10 cellular contexts compared by ENCODE assay signal in the genomic region with DNA sequence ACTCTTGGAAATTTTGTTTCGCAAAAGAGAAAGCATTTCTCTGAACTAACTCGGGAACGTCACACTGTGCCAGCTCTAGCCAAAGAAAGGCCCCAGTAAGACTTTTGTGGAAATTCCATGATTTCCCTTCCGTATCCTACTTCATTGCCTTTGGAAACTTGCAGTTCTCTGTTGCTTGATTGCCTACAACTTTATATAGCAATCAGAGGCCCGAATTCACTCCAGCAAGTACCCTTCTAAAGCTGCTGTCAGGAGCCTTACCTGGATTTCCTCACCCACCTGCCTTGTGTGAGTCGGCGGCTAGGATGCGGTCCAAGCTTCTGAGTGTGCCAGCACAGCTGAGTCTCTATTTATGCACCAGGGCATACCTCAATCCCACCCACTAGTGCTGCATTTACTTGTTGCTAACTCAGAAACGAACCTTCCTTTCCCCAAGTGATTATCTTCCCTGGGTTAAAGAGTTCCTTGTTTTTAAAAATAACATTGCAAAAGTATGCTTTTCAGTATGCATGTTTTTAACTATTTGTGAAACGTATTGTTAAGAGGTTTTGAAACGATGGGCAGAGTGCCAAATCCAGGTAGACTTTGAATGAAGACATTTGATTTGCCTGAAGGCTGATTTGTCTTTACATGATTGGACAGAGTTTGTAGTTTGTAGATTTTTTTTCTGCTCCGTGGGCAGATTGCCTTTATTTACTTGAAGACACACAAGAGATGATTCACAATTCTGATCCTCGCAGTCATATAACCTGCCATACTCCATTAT. TPM values are rescaled to one million over a fixed set of nuclear protein-coding genes. Genes with fewer than 3 reads are reported as not detected.
DNase-seq lines count a peak whose midpoint lies in the region; ATAC-seq and TF ChIP-seq lines count a peak whose summit lies in the region.
"Had no signal": no experiment of that assay in that cellular context is flagged by ENCODE, and none has a peak within 500 bp of the region (broad histone marks: within the 10 kb centered on the region; RNA-seq: fewer than 3 reads in every experiment).

A gene (minus strand): TSS at position 326 of the 766 bp plus-strand sequence. CDS start 3,203 bp downstream, outside the sequence.

- no peak within 1 kb of the TSS for H3K18ac ChIP-seq in IMR-90 (ENCODE audit: low read depth, low read length)

- H2BK15ac ChIP-seq in IMR-90 (ENCODE audit: low read depth, low read length), result no peak within 1 kb of the TSS

- no peak within 1 kb of the TSS for H2BK20ac ChIP-seq in IMR-90 (ENCODE audit: low read depth, low read length)

- H3K9me2 ChIP-seq in PC-3 (replicated peaks; ENCODE audit: low read length), result no peaks in the 10 kb centered on the region

- no peak within 1 kb of the TSS for H2BK120ac ChIP-seq in IMR-90 (ENCODE audit: low read depth, low read length)

- H3K23ac ChIP-seq in IMR-90 (ENCODE audit: low read depth, low read length), result no peak within 1 kb of the TSS

- POLR2A ChIA-PET in IMR-90 (lab: Charles Lee; ENCODE audit: unreplicated experiment) (no interaction called here), PC-3 (lab: Charles Lee; ENCODE audit: unreplicated experiment) (interaction anchor here (0.6 to 2.0 kb wide), 4 partner anchors 68 to 272 kb away, joined by 3 to 9 read pairs (median 4); no protein-coding TSS in a partner anchor)

- BruUV-seq in IMR-90 (replicated peaks; lab: Mats Ljungman, UMichigan) (no TSS peak), PC-3 (replicated peaks; lab: Mats Ljungman, UMichigan) (no TSS peak)

- H3K79me2 ChIP-seq in PC-3 (ENCODE audit: low read length), result peaks cover 22% of the 10 kb centered on the region

- 82% methylated on average over 2 of the region's 13 CpGs; no CpG with 5 or more reads in 1 of the 2 experiments for WGBS in IMR-90 (ENCODE audit: extremely low coverage in 2 of 2, insufficient read length in 1 of 2), 2 experiments

- H2AK9ac ChIP-seq in IMR-90 (replicated peaks; ENCODE audit: low read depth, low read length, poor library complexity), result no peak within 1 kb of the TSS

- H3K9me3 ChIP-seq in IMR-90 (ENCODE audit: control insufficient read depth, insufficient read depth, low read length) (no peaks in the 10 kb centered on the region), PC-3 (ENCODE audit: low read length) (no peaks in the 10 kb centered on the region)
- H3K9me3 ChIP-seq: ascending aorta had no signal

- in situ Hi-C loops in IMR-90 (cut with MboI; ENCODE audit: low sequenced_read_pairs), result no loop called here

- H3K4ac ChIP-seq in IMR-90 (ENCODE audit: low read depth, low read length), result no peak within 1 kb of the TSS

- H3K27me3 ChIP-seq in IMR-90 (ENCODE audit: control insufficient read depth, insufficient read depth, low read length) (no peaks in the 10 kb centered on the region), PC-3 (ENCODE audit: low read length) (no peaks in the 10 kb centered on the region), foreskin keratinocyte (no peaks in the 10 kb centered on the region)
- H3K27me3 ChIP-seq: ascending aorta had no signal

- CTCF ChIA-PET in IMR-90 (lab: Yijun Ruan, JAX), result no interaction called here
- CTCF ChIA-PET in PC-3 (lab: Charles Lee), result interaction anchor here (0.6 to 1.2 kb wide), 2 partner anchors 42 to 86 kb away, joined by 3 to 5 read pairs; no protein-coding TSS in a partner anchor

- peak; percentile 42 for DNase-seq in IMR-90
- peak; percentile 93 for DNase-seq in PC-3
- DNase-seq in foreskin keratinocyte, result peak; percentile 92 to 96
- peak; percentile 43 for DNase-seq in renal cortical epithelial cell (ENCODE audit: low read depth)
- DNase-seq: activated T-cell treated with anti-CD3 and anti-CD28 coated beads, Interleukin-2, amount 50 U/mL, for 24 hours; naive B cell had no signal

- no peak within 1 kb of the TSS for H4K5ac ChIP-seq in IMR-90 (ENCODE audit: low read depth, low read length)

- 0 out of 2 replicates have a peak, but pooled peaks cover 2% of the 10 kb centered on the region for H3K9me1 ChIP-seq in IMR-90 (ENCODE audit: insufficient read depth, low read length)

- H3K14ac ChIP-seq in IMR-90 (replicated peaks; ENCODE audit: low read depth, low read length), result no peak within 1 kb of the TSS

- H3K27ac ChIP-seq in IMR-90 (ENCODE audit: insufficient read depth, low read length) (no peak within 1 kb of the TSS), PC-3 (ENCODE audit: low read length) (peak within 1 kb of the TSS; percentile 96), foreskin keratinocyte (peak within 1 kb of the TSS; percentile 14)
- H3K27ac ChIP-seq: ascending aorta had no signal

- H3K4me2 ChIP-seq in IMR-90 (ENCODE audit: low read depth, low read length) (no peak within 1 kb of the TSS), PC-3 (ENCODE audit: low read length) (peak within 1 kb of the TSS; percentile 96)

- TF ChIP-seq CTCF in IMR-90 (conservative IDR thresholded peaks at IDR 0.05; ENCODE audit: low read depth, low read length) (no peak), PC-3 (conservative IDR thresholded peaks at IDR 0.05; ENCODE audit: low read depth, low read length) (no peak), foreskin keratinocyte (conservative IDR thresholded peaks at IDR 0.05) (no peak)

- no peaks in the 10 kb centered on the region for H4K20me1 ChIP-seq in IMR-90 (ENCODE audit: insufficient read depth, low read length)
- peaks cover 3% of the 10 kb centered on the region; the same call in 1 of the 2 replicates for H4K20me1 ChIP-seq in PC-3 (ENCODE audit: low read length)

- no peak for TF ChIP-seq POLR2A in IMR-90 (IDR thresholded peaks at IDR 0.05; ENCODE audit: low read depth, low read length)
- TF ChIP-seq POLR2A in GM18505 (IDR thresholded peaks at IDR 0.05; ENCODE audit: borderline replicate concordance, extremely low read depth, insufficient read depth, insufficient read length), result no peak

- H3K79me1 ChIP-seq in IMR-90 (ENCODE audit: low read depth in 1 of 2, low read length in 2 of 2), result no peaks in the 10 kb centered on the region

- H2AFZ ChIP-seq in IMR-90 (replicated peaks; ENCODE audit: low read length, poor library complexity) (no peak within 1 kb of the TSS), PC-3 (ENCODE audit: low read length) (0 out of 2 replicates have a peak within 1 kb of the TSS, but pooled peaks have one; percentile 44)

- no peak within 1 kb of the TSS for H2BK5ac ChIP-seq in IMR-90 (ENCODE audit: low read depth, low read length, poor library complexity, severe bottlenecking)

- H4K91ac ChIP-seq in IMR-90 (ENCODE audit: insufficient read depth, low read depth, low read length), result no peak within 1 kb of the TSS

- intact Hi-C loops in IMR-90 (cut with micrococcal nuclease), result loop anchor here (5.0 kb wide), 1 partner anchor 158 kb away; a partner anchor contains a TSS
- intact Hi-C loops in PC-3 (cut with micrococcal nuclease), result loop anchor here (1.0 to 10.0 kb wide), 4 partner anchors 8 to 500 kb away; no protein-coding TSS in a partner anchor

- no peak within 1 kb of the TSS for H3K9ac ChIP-seq in IMR-90 (ENCODE audit: low read depth, low read length)
- peak within 1 kb of the TSS; percentile 95 for H3K9ac ChIP-seq in PC-3 (ENCODE audit: low read length)

- H4K8ac ChIP-seq in IMR-90 (ENCODE audit: low read depth in 2 of 2, low read length in 2 of 2), result no peak within 1 kb of the TSS

- dilution Hi-C loops in IMR-90 (cut with HindIII; ENCODE audit: low sequenced_read_pairs, unreplicated experiment), result no loop called here

- no peak for TF ChIP-seq RAD21 in IMR-90 (IDR thresholded peaks at IDR 0.05; ENCODE audit: low read length)

- no peak within 1 kb of the TSS for H2AK5ac ChIP-seq in IMR-90 (ENCODE audit: low read depth, low read length)

- no peak within 1 kb of the TSS for H3K56ac ChIP-seq in IMR-90 (ENCODE audit: extremely low read depth, insufficient read depth, low read length)

- no peak within 1 kb of the TSS for H3K4me3 ChIP-seq in IMR-90 (ENCODE audit: insufficient read depth, low read depth, low read length)
- peak within 1 kb of the TSS; percentile 84 for H3K4me3 ChIP-seq in PC-3 (ENCODE audit: low read length)
- H3K4me3 ChIP-seq: ascending aorta had no signal

- peaks cover 10% of the 10 kb centered on the region for H3F3A ChIP-seq in PC-3 (ENCODE audit: low read length, unreplicated experiment)

- ATAC-seq in IMR-90 (ENCODE audit: low read depth), result no peak
- ATAC-seq in PC-3, result peak; percentile 74
- peak; percentile 95 for ATAC-seq in foreskin keratinocyte
- ATAC-seq in GM18505 (IDR thresholded peaks at IDR 0.05; ENCODE audit: unreplicated experiment), result no peak
- no peak for ATAC-seq in HG03097 (IDR thresholded peaks at IDR 0.05; ENCODE audit: low FRiP score, unreplicated experiment)
- ATAC-seq in HG02884 (IDR thresholded peaks at IDR 0.05; ENCODE audit: unreplicated experiment), result no peak

- H3K4me1 ChIP-seq in IMR-90 (ENCODE audit: control insufficient read depth, insufficient read depth, low read length) (no peaks in the 10 kb centered on the region; the same call in 1 of the 2 replicates), PC-3 (ENCODE audit: insufficient read depth, low read length) (peaks cover 61% of the 10 kb centered on the region), foreskin keratinocyte (peaks cover 7% of the 10 kb centered on the region)
- H3K4me1 ChIP-seq: ascending aorta had no signal

- H3K36me3 ChIP-seq in IMR-90 (ENCODE audit: control insufficient read depth, insufficient read depth, low read length), result no peaks in the 10 kb centered on the region
- H3K36me3 ChIP-seq in PC-3 (ENCODE audit: low read depth, low read length), result peaks cover 9% of the 10 kb centered on the region; the same call in 1 of the 2 replicates
- H3K36me3 ChIP-seq: ascending aorta had no signal

TF ChIP-seq in IMR-90, 13 proteins besides CTCF, POLR2A, EP300 and RAD21 (continues in another document):
- TF ChIP-seq BHLHE40 (IDR thresholded peaks at IDR 0.05; ENCODE audit: low read depth, low read length), result no peak
- TF ChIP-seq RCOR1 (IDR thresholded peaks at IDR 0.05; ENCODE audit: insufficient replicate concordance, low read length), result no peak
- no peak for TF ChIP-seq FOS (IDR thresholded peaks at IDR 0.05; ENCODE audit: low read depth, low read length)
- no peak for TF ChIP-seq NFE2L2 (IDR thresholded peaks at IDR 0.05; ENCODE audit: low read depth, low read length)
- TF ChIP-seq CHD1 (IDR thresholded peaks at IDR 0.05; ENCODE audit: low read depth, low read length), result no peak
- TF ChIP-seq MXI1 (IDR thresholded peaks at IDR 0.05; ENCODE audit: borderline replicate concordance, low read depth, low read length), result no peak

RNA-seq across cellular contexts. Expression of the gene that starts here (rescaled TPM):
- total RNA-seq in IMR-90 (2012; rRNA removed) (not detected in 2 replicates), PC-3 (2014; rRNA removed) (72.2 and 140 TPM in 2 replicates), foreskin keratinocyte (0.92 and 2.3 TPM in 2 replicates), renal cortical epithelial cell (18.6 and 29.0 TPM in 2 replicates)
- polyA plus RNA-seq in IMR-90 (2012; rRNA removed) (not detected in 2 replicates), foreskin keratinocyte (1.5 and 2.1 TPM in 2 replicates)
- not detected in 2 replicates for polyA plus RNA-seq in IMR-90 (2012; cell fraction: cytosol; rRNA removed)
- polyA plus RNA-seq in IMR-90 (2012; cell fraction: nucleus; rRNA removed; ENCODE audit: low replicate concordance), result not detected in 2 replicates
- total RNA-seq: ascending aorta had no signal

Comparison
In these comparisons a context has a peak if more than half of its experiments do, and no peak if none do; other contexts are left out.
1. Peak in DNase-seq in IMR-90; RNA of the gene not detected or under 1 TPM.
2. ATAC-seq: peak in PC-3 (single experiment) and foreskin keratinocyte (single experiment); none in IMR-90 (single experiment), GM18505 (single experiment), HG03097 (single experiment) and HG02884 (single experiment).
3. DNase-seq: peak in every context shown above with its lines; median percentile 94 in foreskin keratinocyte; 93 in PC-3; 43 in renal cortical epithelial cell; 42 in IMR-90.